38 cellular contexts compared by ENCODE assay signal in genomic region chr7:43960933-43961332, GRCh38. TPM values are rescaled to one million over a fixed set of nuclear protein-coding genes. Genes with fewer than 3 reads are reported as not detected.
"Had no signal": no experiment of that assay in that cellular context is flagged by ENCODE, and none has a peak within 500 bp of the region (broad histone marks: within the 10 kb centered on the region; RNA-seq: fewer than 3 reads in every experiment).

No MANE protein-coding gene starts in this region.

- H3K27me3 Mint-ChIP-seq: activated CD4-positive, alpha-beta memory T cell treated with anti-CD3 and anti-CD28 coated beads, Interleukin-2, amount 10 ng/mL, durations not matched to agents 7 days and 5 days; activated CD4-positive, alpha-beta T cell treated with anti-CD3 and anti-CD28 coated beads for 36 hours; activated CD4-positive, alpha-beta T cell treated with anti-CD3 and anti-CD28 coated beads, Interleukin-2, amount 10 ng/mL, durations not matched to agents 7 days and 5 days; activated CD8-positive, alpha-beta memory T cell treated with anti-CD3 and anti-CD28 coated beads, Interleukin-2, amount 10 ng/mL, durations not matched to agents 7 days and 5 days; activated naive CD4-positive, alpha-beta T cell treated with anti-CD3 and anti-CD28 coated beads, Interleukin-2, amount 50 U/mL, for 24 hours; activated naive CD8-positive, alpha-beta T cell; activated naive CD8-positive, alpha-beta T cell treated with anti-CD3 and anti-CD28 coated beads, Interleukin-2, amount 10 ng/mL, durations not matched to agents 7 days and 5 days; activated naive CD8-positive, alpha-beta T cell treated with anti-CD3 and anti-CD28 coated beads, Interleukin-2, amount 50 U/mL, for 24 hours; activated T-cell treated with anti-CD3 and anti-CD28 coated beads, Interleukin-2, amount 50 U/mL, for 24 hours; brain; central memory CD8-positive, alpha-beta T cell had no signal

- H3K9me3 ChIP-seq: ascending aorta, colonic mucosa had no signal

- H3K4me1 ChIP-seq: ascending aorta, colonic mucosa had no signal

- H3K36me3 ChIP-seq: cardiac muscle cell, colonic mucosa had no signal

- H3K27ac Mint-ChIP-seq: activated CD4-positive, alpha-beta memory T cell treated with anti-CD3 and anti-CD28 coated beads, Interleukin-2, amount 10 ng/mL, durations not matched to agents 7 days and 5 days; activated CD4-positive, alpha-beta T cell treated with anti-CD3 and anti-CD28 coated beads for 36 hours; activated CD4-positive, alpha-beta T cell treated with anti-CD3 and anti-CD28 coated beads, Interleukin-2, amount 10 ng/mL, durations not matched to agents 7 days and 5 days; activated CD8-positive, alpha-beta memory T cell treated with anti-CD3 and anti-CD28 coated beads, Interleukin-2, amount 10 ng/mL, durations not matched to agents 7 days and 5 days; activated CD8-positive, alpha-beta T cell treated with anti-CD3 and anti-CD28 coated beads, Interleukin-2, amount 10 ng/mL, durations not matched to agents 7 days and 5 days; activated naive CD4-positive, alpha-beta T cell treated with anti-CD3 and anti-CD28 coated beads for 36 hours; activated naive CD4-positive, alpha-beta T cell treated with anti-CD3 and anti-CD28 coated beads, Interleukin-2, amount 50 U/mL, for 24 hours; activated naive CD8-positive, alpha-beta T cell treated with anti-CD3 and anti-CD28 coated beads, Interleukin-2, amount 10 ng/mL, durations not matched to agents 7 days and 5 days; activated naive CD8-positive, alpha-beta T cell treated with anti-CD3 and anti-CD28 coated beads, Interleukin-2, amount 50 U/mL, for 24 hours; activated T-cell treated with anti-CD3 and anti-CD28 coated beads, Interleukin-2, amount 50 U/mL, for 24 hours; brain; T-helper 2 cell treated with Interferon-gamma antibody and Interleukin-4, amounts not matched to agents 5 μg/mL and 100 μg/mL, for 36 hours; WTC11 had no signal

- H3K27ac ChIP-seq: ascending aorta, cardiac muscle cell, colonic mucosa, WERI-Rb-1 had no signal

- ATAC-seq: activated CD4-positive, alpha-beta T cell treated with anti-CD3 and anti-CD28 coated beads for 36 hours; activated CD4-positive, CD25-positive, alpha-beta regulatory T cell treated with anti-CD3 and anti-CD28 coated beads, Interleukin-2, amount 50 U/mL, for 24 hours; activated CD8-positive, alpha-beta memory T cell treated with anti-CD3 and anti-CD28 coated beads, Interleukin-2, amount 10 ng/mL, durations not matched to agents 7 days and 5 days; activated CD8-positive, alpha-beta T cell treated with anti-CD3 and anti-CD28 coated beads, Interleukin-2, amount 10 ng/mL, durations not matched to agents 7 days and 5 days; activated naive CD8-positive, alpha-beta T cell treated with anti-CD3 and anti-CD28 coated beads, Interleukin-2, amount 50 U/mL, for 24 hours had no signal

- H3K9me3 Mint-ChIP-seq: activated CD4-positive, alpha-beta memory T cell treated with anti-CD3 and anti-CD28 coated beads, Interleukin-2, amount 10 ng/mL, durations not matched to agents 7 days and 5 days; activated CD4-positive, alpha-beta T cell treated with anti-CD3 and anti-CD28 coated beads, Interleukin-2, amount 10 ng/mL, durations not matched to agents 7 days and 5 days; activated naive CD4-positive, alpha-beta T cell treated with anti-CD3 and anti-CD28 coated beads for 36 hours; activated naive CD4-positive, alpha-beta T cell treated with anti-CD3 and anti-CD28 coated beads, Interleukin-2, amount 50 U/mL, for 24 hours; activated naive CD8-positive, alpha-beta T cell treated with anti-CD3 and anti-CD28 coated beads, Interleukin-2, amount 10 ng/mL, durations not matched to agents 7 days and 5 days; activated naive CD8-positive, alpha-beta T cell treated with anti-CD3 and anti-CD28 coated beads, Interleukin-2, amount 50 U/mL, for 24 hours; activated T-cell treated with anti-CD3 and anti-CD28 coated beads, Interleukin-2, amount 50 U/mL, for 24 hours; brain; central memory CD8-positive, alpha-beta T cell; T-helper 2 cell treated with Interferon-gamma antibody and Interleukin-4, amounts not matched to agents 5 μg/mL and 100 μg/mL, for 36 hours had no signal

- H3K27me3 ChIP-seq: ascending aorta, cardiac muscle cell, colonic mucosa had no signal

- H3K4me3 ChIP-seq: ascending aorta, cardiac muscle cell, colonic mucosa had no signal

- DNase-seq: activated CD4-positive, alpha-beta memory T cell treated with anti-CD3 and anti-CD28 coated beads, Interleukin-2, amount 10 ng/mL, durations not matched to agents 7 days and 5 days; activated CD4-positive, alpha-beta T cell treated with anti-CD3 and anti-CD28 coated beads for 1 hour; activated CD4-positive, alpha-beta T cell treated with anti-CD3 and anti-CD28 coated beads for 36 hours; activated CD4-positive, alpha-beta T cell treated with anti-CD3 and anti-CD28 coated beads for 48 hours; activated CD4-positive, alpha-beta T cell treated with anti-CD3 and anti-CD28 coated beads, Interleukin-2, amount 10 ng/mL, durations not matched to agents 7 days and 5 days; activated CD4-positive, alpha-beta T cell treated with anti-CD3 and anti-CD28 coated beads, Interleukin-2, amount 50 U/mL, for 48 hours; activated CD4-positive, CD25-positive, alpha-beta regulatory T cell; activated CD8-positive, alpha-beta memory T cell treated with anti-CD3 and anti-CD28 coated beads for 24 hours; activated CD8-positive, alpha-beta memory T cell treated with anti-CD3 and anti-CD28 coated beads, Interleukin-2, amount 10 ng/mL, durations not matched to agents 7 days and 5 days; activated CD8-positive, alpha-beta memory T cell treated with anti-CD3 and anti-CD28 coated beads, Interleukin-2, amount 50 U/mL, for 48 hours; activated CD8-positive, alpha-beta T cell treated with anti-CD3 and anti-CD28 coated beads, Interleukin-2, amount 10 ng/mL, durations not matched to agents 7 days and 5 days; activated effector memory CD4-positive, alpha-beta T cell treated with anti-CD3 and anti-CD28 coated beads, Interleukin-2, amount 50 U/mL, for 16 hours; activated gamma-delta T cell treated with Interleukin-2 at 50 U/mL for 16 hours; activated naive CD4-positive, alpha-beta T cell; activated naive CD4-positive, alpha-beta T cell treated with anti-CD3 and anti-CD28 coated beads for 36 hours; activated naive CD8-positive, alpha-beta T cell treated with anti-CD3 and anti-CD28 coated beads, Interleukin-2, amount 10 ng/mL, durations not matched to agents 7 days and 5 days; activated naive CD8-positive, alpha-beta T cell treated with anti-CD3 and anti-CD28 coated beads, Interleukin-2, amount 50 U/mL, for 24 hours; activated T-cell treated with anti-CD3 and anti-CD28 coated beads, Interleukin-2, amount 50 U/mL, for 24 hours; activated T-cell treated with anti-CD3 and anti-CD28 coated beads, Interleukin-2, amount 50 U/mL, for 48 hours; amygdala; anterior cingulate cortex; caudate nucleus; cerebellar nuclear complex; colonic mucosa; T-helper 2 cell; T-helper 9 cell; WERI-Rb-1 had no signal

- H3K4me1 Mint-ChIP-seq: activated CD8-positive, alpha-beta memory T cell treated with anti-CD3 and anti-CD28 coated beads, Interleukin-2, amount 10 ng/mL, durations not matched to agents 7 days and 5 days; brain; central memory CD8-positive, alpha-beta T cell; WTC11 had no signal

- H3K4me3 Mint-ChIP-seq: activated CD4-positive, alpha-beta memory T cell treated with anti-CD3 and anti-CD28 coated beads, Interleukin-2, amount 10 ng/mL, durations not matched to agents 7 days and 5 days; activated CD4-positive, alpha-beta T cell treated with anti-CD3 and anti-CD28 coated beads for 36 hours; activated CD4-positive, alpha-beta T cell treated with anti-CD3 and anti-CD28 coated beads, Interleukin-2, amount 10 ng/mL, durations not matched to agents 7 days and 5 days; activated CD8-positive, alpha-beta memory T cell treated with anti-CD3 and anti-CD28 coated beads, Interleukin-2, amount 10 ng/mL, durations not matched to agents 7 days and 5 days; activated CD8-positive, alpha-beta T cell treated with anti-CD3 and anti-CD28 coated beads, Interleukin-2, amount 10 ng/mL, durations not matched to agents 7 days and 5 days; activated naive CD4-positive, alpha-beta T cell treated with anti-CD3 and anti-CD28 coated beads for 36 hours; activated naive CD4-positive, alpha-beta T cell treated with anti-CD3 and anti-CD28 coated beads, Interleukin-2, amount 50 U/mL, for 24 hours; activated naive CD8-positive, alpha-beta T cell; activated naive CD8-positive, alpha-beta T cell treated with anti-CD3 and anti-CD28 coated beads, Interleukin-2, amount 10 ng/mL, durations not matched to agents 7 days and 5 days; activated naive CD8-positive, alpha-beta T cell treated with anti-CD3 and anti-CD28 coated beads, Interleukin-2, amount 50 U/mL, for 24 hours; activated T-cell treated with anti-CD3 and anti-CD28 coated beads, Interleukin-2, amount 50 U/mL, for 24 hours; brain; central memory CD8-positive, alpha-beta T cell; T-helper 2 cell treated with Interferon-gamma antibody and Interleukin-4, amounts not matched to agents 5 μg/mL and 100 μg/mL, for 36 hours; WTC11 had no signal

- FAIRE-seq: bronchial epithelial cell had no signal

RNA-seq across cellular contexts. Expression of gene SPDYE1, which starts 36.8 kb away (rescaled TPM):
- total RNA-seq: activated CD4-positive, alpha-beta memory T cell treated with anti-CD3 and anti-CD28 coated beads, Interleukin-2, amount 10 ng/mL, durations not matched to agents 7 days and 5 days; activated CD4-positive, alpha-beta T cell treated with anti-CD3 and anti-CD28 coated beads for 36 hours; activated CD4-positive, alpha-beta T cell treated with anti-CD3 and anti-CD28 coated beads, Interleukin-2, amount 10 ng/mL, durations not matched to agents 7 days and 5 days; activated CD8-positive, alpha-beta T cell treated with anti-CD3 and anti-CD28 coated beads, Interleukin-2, amount 10 ng/mL, durations not matched to agents 7 days and 5 days; activated naive CD4-positive, alpha-beta T cell treated with anti-CD3 and anti-CD28 coated beads for 36 hours; ascending aorta; bronchial epithelial cell; cardiac muscle cell; chondrocyte; colonic mucosa; WTC11 had no signal
